In genomic region chr7:68888971-68889385, GRCh38 we compare ENCODE assay signal across 20 cellular contexts.
DNase-seq lines count a peak whose midpoint lies in the region; ATAC-seq, FAIRE-seq and TF ChIP-seq lines count a peak whose summit lies in the region.
"Had no signal": no experiment of that assay in that cellular context is flagged by ENCODE, and none has a peak within 500 bp of the region (broad histone marks: within the 10 kb centered on the region; RNA-seq: fewer than 3 reads in every experiment).

No MANE protein-coding gene starts in this region.

- no peak overlapping the region for H2AFZ ChIP-seq in HepG2 (ENCODE audit: low read length)

- no peaks in the 10 kb centered on the region for H3K36me3 Mint-ChIP-seq in CD14-positive monocyte

- peak overlapping the region in 1 of 7 donors; percentile 7 for H3K27ac Mint-ChIP-seq in CD14-positive monocyte

- TF ChIP-seq CTCF in CD14-positive monocyte (IDR thresholded peaks at IDR 0.05), result no peak
- TF ChIP-seq CTCF in HepG2 (CRISPR knock-in tag; IDR thresholded peaks at IDR 0.05), result no peak

- intact Hi-C loops in CD14-positive monocyte (cut with micrococcal nuclease) (no loop called here), HepG2 (cut with micrococcal nuclease; ENCODE audit: unreplicated experiment) (no loop called here)

- in situ Hi-C loops in HepG2 (cut with HindIII; ENCODE audit: extremely low pct_ligation_motif_present, low pct_unique_long_range_greater_than_20kb), result no loop called here

- H3K4me3 Mint-ChIP-seq in CD14-positive monocyte, result no peak overlapping the region

- no peak for TF ChIP-seq RAD21 in HepG2 (CRISPR knock-in tag; IDR thresholded peaks at IDR 0.05)

- no peak overlapping the region for H3K9ac ChIP-seq in HepG2 (ENCODE audit: insufficient read depth, low read depth, low read length)

- H3K27me3 Mint-ChIP-seq in CD14-positive monocyte (ENCODE audit: low read depth in 3 of 3), result peaks cover 0 to 2% (median 0%) of the 10 kb centered on the region in 3 donors

- CTCF ChIA-PET in HepG2 (lab: Yijun Ruan, JAX; ENCODE audit: low intra/inter-chr PET ratio, low total read pairs), result no interaction called here

- no peaks in the 10 kb centered on the region for H3K36me3 ChIP-seq in HepG2 (replicated peaks in 1 of 2; ENCODE audit: control insufficient read depth in 1 of 2, insufficient read depth in 2 of 2, low read length in 2 of 2)

- H3K4me1 Mint-ChIP-seq in CD14-positive monocyte, result no peaks in the 10 kb centered on the region

- BruUV-seq in HepG2 (replicated peaks; lab: Mats Ljungman, UMichigan), result no TSS peak

- no peak for TF ChIP-seq EP300 in HepG2 (IDR thresholded peaks at IDR 0.05; ENCODE audit: low read depth in 2 of 2, low read length in 2 of 2)
- no peak for TF ChIP-seq EP300 in HepG2 (CRISPR knock-in tag; IDR thresholded peaks at IDR 0.05; ENCODE audit: borderline replicate concordance)

- DNase-seq in NCI-H82 (lab: John Stamatoyannopoulos, UW) (peak; percentile 56), NCI-H82 treated with DMSO at 0.1 percent for 48 hours (lab: John Stamatoyannopoulos, UW; ENCODE audit: unreplicated experiment) (no peak), NCI-H146 treated with DMSO at 0.1 percent for 48 hours (lab: John Stamatoyannopoulos, UW; ENCODE audit: unreplicated experiment) (peak; percentile 66), stromal cell of bone marrow (ENCODE audit: low read depth) (peak; percentile 29), CD14-positive monocyte (ENCODE audit: low spot score) (no peak), HepG2 (ENCODE audit: low spot score) (no peak), midbrain (lab: John Stamatoyannopoulos, UW) (no peak)
- DNase-seq: 8988T, DMS79, GDM1, IMR-90, Kasumi-1, NCI-H1694, NCI-H524 treated with DMSO at 0.1 percent for 48 hours, SHP77 had no signal

- TF ChIP-seq POLR2A in HepG2 (IDR thresholded peaks at IDR 0.05; ENCODE audit: insufficient read depth in 1 of 2, low read depth in 2 of 2, low read length in 2 of 2), result no peak

- H3K27ac ChIP-seq in HepG2 (ENCODE audit: extremely low read length, insufficient read depth, low read length), result no peak overlapping the region

- no peaks in the 10 kb centered on the region for H4K20me1 ChIP-seq in HepG2 (ENCODE audit: insufficient read depth, low read length)

- peaks cover 1 to 19% (median 9%) of the 10 kb centered on the region in 7 donors for H3K9me3 Mint-ChIP-seq in CD14-positive monocyte

- no peaks in the 10 kb centered on the region for H3K79me2 ChIP-seq in HepG2 (ENCODE audit: insufficient read depth, low read length)

- 0% methylated on average over 1 of the region's 3 CpGs for WGBS in HepG2 (ENCODE audit: low lambda C conversion rate)

- peak; percentile 94 for ATAC-seq in SK-N-SH treated with all-trans-retinoic acid at 6 μM for 48 hours
- no peak for ATAC-seq in HepG2
- ATAC-seq: HCT116 had no signal

- FAIRE-seq in HepG2 (lab: Jason Lieb, UNC), result no peak
- FAIRE-seq: GM12892, GM19239, RCC 7860 had no signal

- POLR2A ChIA-PET in HepG2 (lab: Yijun Ruan, JAX), result no interaction called here

- H3K9me3 ChIP-seq in HepG2 (ENCODE audit: low read length), result peaks cover 22% of the 10 kb centered on the region

- no peak overlapping the region for H3K4me2 ChIP-seq in HepG2 (ENCODE audit: low read depth, low read length)

- no peak overlapping the region for H3K4me3 ChIP-seq in HepG2 (replicated peaks in 1 of 3; ENCODE audit: insufficient read depth in 1 of 3, low read depth in 2 of 3, low read length in 3 of 3)

- no peaks in the 10 kb centered on the region for H3K4me1 ChIP-seq in HepG2 (ENCODE audit: insufficient read depth, low read length)

- no peaks in the 10 kb centered on the region for H3K27me3 ChIP-seq in HepG2 (ENCODE audit: control insufficient read depth in 1 of 2, insufficient read depth in 2 of 2, low read length in 2 of 2)

TF ChIP-seq in SK-N-SH treated with all-trans-retinoic acid at 6 μM for 48 hours, 23 proteins besides CTCF, POLR2A, EP300 and RAD21:
- TF ChIP-seq, protein P1, sequence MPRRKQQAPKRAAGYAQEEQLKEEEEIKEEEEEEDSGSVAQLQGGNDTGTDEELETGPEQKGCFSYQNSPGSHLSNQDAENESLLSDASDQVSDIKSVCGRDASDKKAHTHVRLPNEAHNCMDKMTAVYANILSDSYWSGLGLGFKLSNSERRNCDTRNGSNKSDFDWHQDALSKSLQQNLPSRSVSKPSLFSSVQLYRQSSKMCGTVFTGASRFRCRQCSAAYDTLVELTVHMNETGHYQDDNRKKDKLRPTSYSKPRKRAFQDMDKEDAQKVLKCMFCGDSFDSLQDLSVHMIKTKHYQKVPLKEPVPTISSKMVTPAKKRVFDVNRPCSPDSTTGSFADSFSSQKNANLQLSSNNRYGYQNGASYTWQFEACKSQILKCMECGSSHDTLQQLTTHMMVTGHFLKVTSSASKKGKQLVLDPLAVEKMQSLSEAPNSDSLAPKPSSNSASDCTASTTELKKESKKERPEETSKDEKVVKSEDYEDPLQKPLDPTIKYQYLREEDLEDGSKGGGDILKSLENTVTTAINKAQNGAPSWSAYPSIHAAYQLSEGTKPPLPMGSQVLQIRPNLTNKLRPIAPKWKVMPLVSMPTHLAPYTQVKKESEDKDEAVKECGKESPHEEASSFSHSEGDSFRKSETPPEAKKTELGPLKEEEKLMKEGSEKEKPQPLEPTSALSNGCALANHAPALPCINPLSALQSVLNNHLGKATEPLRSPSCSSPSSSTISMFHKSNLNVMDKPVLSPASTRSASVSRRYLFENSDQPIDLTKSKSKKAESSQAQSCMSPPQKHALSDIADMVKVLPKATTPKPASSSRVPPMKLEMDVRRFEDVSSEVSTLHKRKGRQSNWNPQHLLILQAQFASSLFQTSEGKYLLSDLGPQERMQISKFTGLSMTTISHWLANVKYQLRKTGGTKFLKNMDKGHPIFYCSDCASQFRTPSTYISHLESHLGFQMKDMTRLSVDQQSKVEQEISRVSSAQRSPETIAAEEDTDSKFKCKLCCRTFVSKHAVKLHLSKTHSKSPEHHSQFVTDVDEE (CRISPR knock-in tag; IDR thresholded peaks at IDR 0.05), result peak; percentile 84; the same call in 1 of the 2 replicates
- TF ChIP-seq TCF4 (CRISPR knock-in tag; IDR thresholded peaks at IDR 0.05; ENCODE audit: borderline replicate concordance) (peak; percentile 95), ZFP3 (CRISPR knock-in tag; IDR thresholded peaks at IDR 0.05) (no peak), ISL1 (CRISPR knock-in tag; IDR thresholded peaks at IDR 0.05) (peak; percentile 47), ZNF565 (CRISPR knock-in tag; conservative IDR thresholded peaks at IDR 0.05; ENCODE audit: low read depth) (no peak), BACH2 (CRISPR knock-in tag; IDR thresholded peaks at IDR 0.05; ENCODE audit: borderline replicate concordance) (no peak), ZNF70 (CRISPR knock-in tag; IDR thresholded peaks at IDR 0.05) (peak; percentile 78; the same call in 1 of the 2 replicates), GLIS3 (CRISPR knock-in tag; IDR thresholded peaks at IDR 0.05) (peak; percentile 25; the same call in 1 of the 2 replicates)

TF ChIP-seq in HepG2, 621 proteins besides CTCF, POLR2A, EP300 and RAD21:
- no peak for TF ChIP-seq NONO (IDR thresholded peaks at IDR 0.05)
- TF ChIP-seq NONO (CRISPR knock-in tag; conservative IDR thresholded peaks at IDR 0.05), result no peak
TF ChIP-seq in HepG2: peak in this region for 0.

Comparison
In these comparisons a context has a peak if more than half of its experiments do, and no peak if none do; other contexts are left out.
1. DNase-seq: peak in NCI-H82 (single experiment), NCI-H146 treated with DMSO at 0.1 percent for 48 hours (single experiment) and stromal cell of bone marrow (single experiment); none in NCI-H82 treated with DMSO at 0.1 percent for 48 hours (single experiment), CD14-positive monocyte (single experiment), HepG2 (single experiment) and midbrain (single experiment).